14 cellular contexts compared by ENCODE assay signal in genomic region chr19:16266586-16266942, GRCh38. TPM values are rescaled to one million over a fixed set of nuclear protein-coding genes. Genes with fewer than 3 reads are reported as not detected.
A peak's percentile ranks its signal among the peaks of the same experiment; 100 is the strongest.
DNase-seq lines count a peak whose midpoint lies in the region; ATAC-seq, FAIRE-seq and TF ChIP-seq lines count a peak whose summit lies in the region.
"Had no signal": no experiment of that assay in that cellular context is flagged by ENCODE, and none has a peak within 500 bp of the region (broad histone marks: within the 10 kb centered on the region; RNA-seq: fewer than 3 reads in every experiment).

No MANE protein-coding gene starts in this region.

- TF ChIP-seq POLR2A in GM12891 (IDR thresholded peaks at IDR 0.05; ENCODE audit: low read depth, low read length) = no peak

- FAIRE-seq in GM12891 (lab: Jason Lieb, UNC) = no peak

- ATAC-seq in HG02571 (IDR thresholded peaks at IDR 0.05; ENCODE audit: unreplicated experiment) = no peak
- ATAC-seq: gastrocnemius medialis, HCT116, left colon had no signal

- peak; percentile 49 to 99 (median 55) for DNase-seq in T-helper 2 cell
- peak; percentile 53 for DNase-seq in activated CD8-positive, alpha-beta memory T cell treated with anti-CD3 and anti-CD28 coated beads, Interleukin-2, amount 50 U/mL, for 4 hours
- peak; percentile 44 for DNase-seq in effector CD4-positive, alpha-beta T cell
- peak; percentile 31 for DNase-seq in stimulated activated CD8-positive, alpha-beta memory T cell treated with anti-CD3 and anti-CD28 coated beads, Interleukin-4, amount 100 ng/mL, for 24 hours (ENCODE audit: low read depth)
- no peak for DNase-seq in GM12891 (ENCODE audit: insufficient read length, low spot score)
- DNase-seq in iPS-NIHi7 (ENCODE audit: extremely low spot score) = no peak
- no peak for DNase-seq in NOMO-1 treated with dmso at 0.1 percent for 144 hours (lab: John Stamatoyannopoulos, UW; ENCODE audit: unreplicated experiment)
- DNase-seq: colonic mucosa, gastrocnemius medialis, left colon, NCI-H524 treated with DMSO at 0.1 percent for 48 hours, trophoblast cell had no signal

TF ChIP-seq in GM12891, 5 proteins besides CTCF, POLR2A, EP300 and RAD21:
- TF ChIP-seq TAF1 (IDR thresholded peaks at IDR 0.05; ENCODE audit: low read depth, low read length) (no peak), PAX5 (IDR thresholded peaks at IDR 0.05; ENCODE audit: insufficient read depth, low read length, severe bottlenecking) (no peak), POLR2AphosphoS5 (IDR thresholded peaks at IDR 0.05; ENCODE audit: low read depth, low read length) (no peak), POU2F2 (IDR thresholded peaks at IDR 0.05; ENCODE audit: low read depth, low read length) (no peak), SPI1 (IDR thresholded peaks at IDR 0.05; ENCODE audit: low read depth, low read length) (no peak)

RNA-seq across cellular contexts. Expression of gene KLF2, which starts 58.1 kb away (rescaled TPM):
- 4.0 TPM for polyA plus RNA-seq in GM12891 (2012; ENCODE audit: low read depth, missing spikeins)

Comparison
In these comparisons a context has a peak if more than half of its experiments do, and no peak if none do; other contexts are left out.
1. DNase-seq: peak in T-helper 2 cell (5 of 5), activated CD8-positive, alpha-beta memory T cell treated with anti-CD3 and anti-CD28 coated beads, Interleukin-2, amount 50 U/mL, for 4 hours (single experiment), effector CD4-positive, alpha-beta T cell (single experiment) and stimulated activated CD8-positive, alpha-beta memory T cell treated with anti-CD3 and anti-CD28 coated beads, Interleukin-4, amount 100 ng/mL, for 24 hours (single experiment); none in GM12891 (single experiment), iPS-NIHi7 (single experiment) and NOMO-1 treated with dmso at 0.1 percent for 144 hours (single experiment).